In genomic region chr2:222427606-222428320, GRCh38 we compare ENCODE assay signal across 8 cellular contexts. TPM values are rescaled to one million over a fixed set of nuclear protein-coding genes. Genes with fewer than 3 reads are reported as not detected.
DNase-seq lines count a peak whose midpoint lies in the region; ATAC-seq and TF ChIP-seq lines count a peak whose summit lies in the region.

No MANE protein-coding gene starts in this region.

- peaks cover 35% of the 10 kb centered on the region for H3K27me3 ChIP-seq in DOHH2 (ENCODE audit: control insufficient read depth, low read length)

- no peaks in the 10 kb centered on the region for H3K9me2 ChIP-seq in DOHH2 (replicated peaks; ENCODE audit: control insufficient read depth, low read length)

- POLR2A ChIA-PET in naive thymus-derived CD8-positive, alpha-beta T cell (lab: Charles Lee), result no interaction called here

- H3K36me3 ChIP-seq in DOHH2 (ENCODE audit: control insufficient read depth, low read length), result no peaks in the 10 kb centered on the region

- peaks cover 24 to 32% of the 10 kb centered on the region in 2 donors for H3K27me3 Mint-ChIP-seq in effector memory CD8-positive, alpha-beta T cell
- peaks cover 31 to 51% (median 42%) of the 10 kb centered on the region in 5 donors for H3K27me3 Mint-ChIP-seq in naive thymus-derived CD8-positive, alpha-beta T cell

- ATAC-seq in GM19397 (IDR thresholded peaks at IDR 0.05; ENCODE audit: unreplicated experiment), result peak; percentile 48
- peak; percentile 67 for ATAC-seq in HG03175 (IDR thresholded peaks at IDR 0.05; ENCODE audit: unreplicated experiment)
- no peak for ATAC-seq in effector memory CD8-positive, alpha-beta T cell (replicated peaks)
- no peak for ATAC-seq in naive thymus-derived CD8-positive, alpha-beta T cell
- no peak for ATAC-seq in left lobe of liver

- H3K4me2 ChIP-seq in DOHH2 (ENCODE audit: low read length), result peak overlapping the region; percentile 5; the same call in 1 of the 2 replicates

- no peak overlapping the region for H3K4me3 ChIP-seq in DOHH2 (ENCODE audit: low read length)

- H3K79me2 ChIP-seq in DOHH2 (ENCODE audit: control insufficient read depth, low read length), result no peaks in the 10 kb centered on the region

- H4K20me1 ChIP-seq in DOHH2 (ENCODE audit: control insufficient read depth, insufficient read depth, low read depth, low read length), result no peaks in the 10 kb centered on the region

- H3K4me1 ChIP-seq in DOHH2 (ENCODE audit: control insufficient read depth, low read length), result peaks cover 8% of the 10 kb centered on the region

- no peak for DNase-seq in effector memory CD8-positive, alpha-beta T cell
- DNase-seq in cortex of kidney (lab: John Stamatoyannopoulos, UW) (no peak), D341Med (ENCODE audit: low spot score) (no peak), left lobe of liver (ENCODE audit: low spot score) (no peak)
- no peak for DNase-seq in naive thymus-derived CD8-positive, alpha-beta T cell

- no peak overlapping the region for H3K27ac ChIP-seq in DOHH2 (ENCODE audit: low read depth, low read length)

- no peaks in the 10 kb centered on the region for H3K9me3 Mint-ChIP-seq in effector memory CD8-positive, alpha-beta T cell
- peaks cover 0 to 11% (median 2%) of the 10 kb centered on the region in 9 donors for H3K9me3 Mint-ChIP-seq in naive thymus-derived CD8-positive, alpha-beta T cell

- H3K4me1 Mint-ChIP-seq in effector memory CD8-positive, alpha-beta T cell (ENCODE audit: low read depth in 2 of 2), result peaks cover 10 to 18% of the 10 kb centered on the region in 2 donors
- H3K4me1 Mint-ChIP-seq in naive thymus-derived CD8-positive, alpha-beta T cell, result peaks cover 9 to 18% (median 17%) of the 10 kb centered on the region in 4 donors

- no peak for TF ChIP-seq CTCF in DOHH2 (IDR thresholded peaks at IDR 0.05; ENCODE audit: low read depth, low read length, poor library complexity, severe bottlenecking)

- H3K9me3 ChIP-seq in DOHH2 (ENCODE audit: control insufficient read depth, insufficient read depth, low read length), result peaks cover 5% of the 10 kb centered on the region; the same call in 1 of the 2 replicates

- no peaks in the 10 kb centered on the region for H3K36me3 Mint-ChIP-seq in effector memory CD8-positive, alpha-beta T cell (ENCODE audit: insufficient read depth)
- peaks cover 0 to 4% (median 0%) of the 10 kb centered on the region in 3 donors for H3K36me3 Mint-ChIP-seq in naive thymus-derived CD8-positive, alpha-beta T cell

- H3K4me3 Mint-ChIP-seq in effector memory CD8-positive, alpha-beta T cell, result peak overlapping the region; percentile 18 to 21
- H3K4me3 Mint-ChIP-seq in naive thymus-derived CD8-positive, alpha-beta T cell, result peak overlapping the region in 1 of 10 donors; percentile 69

- no peaks in the 10 kb centered on the region for H3F3A ChIP-seq in DOHH2 (ENCODE audit: control insufficient read depth, insufficient read depth)

- peak overlapping the region in 1 of 2 donors; percentile 18 for H3K27ac Mint-ChIP-seq in effector memory CD8-positive, alpha-beta T cell
- H3K27ac Mint-ChIP-seq in naive thymus-derived CD8-positive, alpha-beta T cell, result no peak overlapping the region

RNA-seq across cellular contexts. Expression of gene SGPP2, which starts 3.4 kb away (rescaled TPM):
- under 1 TPM; 0.31 to 0.33 TPM for total RNA-seq in naive thymus-derived CD8-positive, alpha-beta T cell
- polyA plus RNA-seq in naive thymus-derived CD8-positive, alpha-beta T cell, result not detected
- total RNA-seq in left lobe of liver, result 0.23 TPM

Comparison
In these comparisons a context has a peak if more than half of its experiments do, and no peak if none do; other contexts are left out.
1. ATAC-seq: peak in GM19397 (single experiment) and HG03175 (single experiment); none in effector memory CD8-positive, alpha-beta T cell (single experiment), naive thymus-derived CD8-positive, alpha-beta T cell (0 of 2) and left lobe of liver (single experiment).